Comparison of ENCODE assay signal across 1 cellular context in the genomic region with DNA sequence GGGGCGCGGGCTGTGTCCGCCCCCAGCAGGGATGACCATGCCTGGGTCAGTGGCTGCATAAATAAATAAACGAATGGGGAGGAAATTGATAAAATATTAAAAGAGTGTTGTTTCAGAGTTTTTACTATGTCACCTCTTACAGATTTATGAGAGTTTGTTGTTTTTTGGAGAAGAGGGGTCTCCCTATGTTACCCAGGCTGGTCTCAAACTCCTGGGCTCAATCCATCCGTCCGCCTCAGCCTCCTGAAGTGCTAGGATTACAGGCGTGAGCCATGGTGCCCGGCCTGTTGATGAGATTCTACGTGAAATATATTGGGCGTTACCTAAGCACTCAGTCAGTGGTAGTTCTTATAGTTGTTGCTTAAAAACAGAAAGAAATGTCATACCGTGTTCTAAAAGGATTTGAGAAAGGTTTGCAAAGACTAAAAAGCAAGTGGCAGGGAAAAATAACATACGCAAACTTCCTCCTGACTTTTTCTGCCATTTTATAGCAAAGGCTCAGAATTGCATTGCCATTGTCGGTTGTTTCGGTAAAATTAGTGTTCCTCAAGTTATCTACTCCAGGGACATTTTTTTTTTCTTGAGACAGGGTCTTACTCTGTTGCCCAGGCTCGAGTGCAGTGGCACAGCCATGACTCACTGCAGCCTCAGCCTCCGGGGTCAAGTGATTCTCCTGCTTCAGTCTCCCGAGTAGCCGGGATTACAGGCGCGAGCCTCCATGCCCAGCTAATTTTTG.
TF ChIP-seq lines count a peak whose summit lies in the region.

No MANE protein-coding gene starts in this region.

TF ChIP-seq in HEK293, 187 proteins besides CTCF, POLR2A, EP300 and RAD21 (continued from another document):
- TF ChIP-seq, protein P1, sequence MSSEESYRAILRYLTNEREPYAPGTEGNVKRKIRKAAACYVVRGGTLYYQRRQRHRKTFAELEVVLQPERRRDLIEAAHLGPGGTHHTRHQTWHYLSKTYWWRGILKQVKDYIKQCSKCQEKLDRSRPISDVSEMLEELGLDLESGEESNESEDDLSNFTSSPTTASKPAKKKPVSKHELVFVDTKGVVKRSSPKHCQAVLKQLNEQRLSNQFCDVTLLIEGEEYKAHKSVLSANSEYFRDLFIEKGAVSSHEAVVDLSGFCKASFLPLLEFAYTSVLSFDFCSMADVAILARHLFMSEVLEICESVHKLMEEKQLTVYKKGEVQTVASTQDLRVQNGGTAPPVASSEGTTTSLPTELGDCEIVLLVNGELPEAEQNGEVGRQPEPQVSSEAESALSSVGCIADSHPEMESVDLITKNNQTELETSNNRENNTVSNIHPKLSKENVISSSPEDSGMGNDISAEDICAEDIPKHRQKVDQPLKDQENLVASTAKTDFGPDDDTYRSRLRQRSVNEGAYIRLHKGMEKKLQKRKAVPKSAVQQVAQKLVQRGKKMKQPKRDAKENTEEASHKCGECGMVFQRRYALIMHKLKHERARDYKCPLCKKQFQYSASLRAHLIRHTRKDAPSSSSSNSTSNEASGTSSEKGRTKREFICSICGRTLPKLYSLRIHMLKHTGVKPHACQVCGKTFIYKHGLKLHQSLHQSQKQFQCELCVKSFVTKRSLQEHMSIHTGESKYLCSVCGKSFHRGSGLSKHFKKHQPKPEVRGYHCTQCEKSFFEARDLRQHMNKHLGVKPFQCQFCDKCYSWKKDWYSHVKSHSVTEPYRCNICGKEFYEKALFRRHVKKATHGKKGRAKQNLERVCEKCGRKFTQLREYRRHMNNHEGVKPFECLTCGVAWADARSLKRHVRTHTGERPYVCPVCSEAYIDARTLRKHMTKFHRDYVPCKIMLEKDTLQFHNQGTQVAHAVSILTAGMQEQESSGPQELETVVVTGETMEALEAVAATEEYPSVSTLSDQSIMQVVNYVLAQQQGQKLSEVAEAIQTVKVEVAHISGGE (tag by site-specific recombination; conservative IDR thresholded peaks at IDR 0.05; ENCODE audit: low read depth), result no peak
- TF ChIP-seq TRIM28 (IDR thresholded peaks at IDR 0.05; ENCODE audit: borderline replicate concordance, low read length) (no peak), MYNN (tag by site-specific recombination; IDR thresholded peaks at IDR 0.05; ENCODE audit: borderline replicate concordance) (no peak), ZNF19 (tag by site-specific recombination; IDR thresholded peaks at IDR 0.05; ENCODE audit: low read depth) (no peak)
